8 cellular contexts compared by ENCODE assay signal in genomic region chr12:110282343-110282860, GRCh38. TPM values are rescaled to one million over a fixed set of nuclear protein-coding genes. Genes with fewer than 3 reads are reported as not detected.
DNase-seq lines count a peak whose midpoint lies in the region; ATAC-seq and TF ChIP-seq lines count a peak whose summit lies in the region.

No MANE protein-coding gene starts in this region.

- peaks cover 29% of the 10 kb centered on the region for H3F3A ChIP-seq in PC-9 (ENCODE audit: insufficient read depth, low read depth)

- peaks cover 51% of the 10 kb centered on the region for H4K20me1 ChIP-seq in PC-9 (ENCODE audit: insufficient read depth)

- intact Hi-C loops in PC-9 (cut with micrococcal nuclease; ENCODE audit: unreplicated experiment), result loop anchor here (1.0 kb wide), 1 partner anchor 182 kb away; no protein-coding TSS in a partner anchor

- H3K36me3 ChIP-seq in PC-9 (ENCODE audit: low read depth), result peaks cover 48% of the 10 kb centered on the region

- H3K27ac ChIP-seq in PC-9, result peak overlapping the region; percentile 85

- H3K9me2 ChIP-seq in PC-9 (ENCODE audit: insufficient read depth), result no peaks in the 10 kb centered on the region

- no peaks in the 10 kb centered on the region for H3K9me3 ChIP-seq in PC-9 (ENCODE audit: insufficient read depth, low read depth)

- H3K4me2 ChIP-seq in PC-9, result peak overlapping the region; percentile 98

- CTCF ChIA-PET in PC-9 (lab: Charles Lee), result interaction anchor here (0.7 kb wide), 1 partner anchor 16 kb away, joined by 4 read pairs; no protein-coding TSS in a partner anchor

- no TSS peak for BruUV-seq in PC-9 (replicated peaks; lab: Mats Ljungman, UMichigan)

- H2AFZ ChIP-seq in PC-9, result peak overlapping the region; percentile 81; the same call in 1 of the 2 replicates

- DNase-seq in PC-9 (no peak), epithelial cell of proximal tubule (ENCODE audit: low read depth) (no peak), retinal pigment epithelial cell (ENCODE audit: low read depth) (no peak), NCI-H446 (lab: John Stamatoyannopoulos, UW) (no peak), CD1c-positive myeloid dendritic cell (ENCODE audit: extremely low spot score) (no peak)
- no peak for DNase-seq in activated CD8-positive, alpha-beta memory T cell treated with anti-CD3 and anti-CD28 coated beads, Interleukin-2, amount 50 U/mL, for 4 hours

- no peak for TF ChIP-seq CTCF in PC-9 (conservative IDR thresholded peaks at IDR 0.05)
- no peak for TF ChIP-seq CTCF in epithelial cell of proximal tubule (conservative IDR thresholded peaks at IDR 0.05; ENCODE audit: low read depth, low read length)
- TF ChIP-seq CTCF in retinal pigment epithelial cell (conservative IDR thresholded peaks at IDR 0.05; ENCODE audit: low read depth, low read length), result no peak

- no peaks in the 10 kb centered on the region for H3K27me3 ChIP-seq in PC-9 (ENCODE audit: insufficient read depth, low read depth)

- H3K4me1 ChIP-seq in PC-9 (replicated peaks; ENCODE audit: insufficient read depth), result peaks cover 33% of the 10 kb centered on the region

- ATAC-seq in GM19023 (IDR thresholded peaks at IDR 0.05; ENCODE audit: unreplicated experiment), result peak; percentile 6
- ATAC-seq in HG03354 (IDR thresholded peaks at IDR 0.05; ENCODE audit: poor library complexity, severe bottlenecking, unreplicated experiment), result no peak

- POLR2A ChIA-PET in PC-9 (lab: Charles Lee; ENCODE audit: unreplicated experiment), result interaction anchor here (0.6 to 1.2 kb wide), 3 partner anchors 35 to 244 kb away, joined by 3 to 11 read pairs (median 3); no protein-coding TSS in a partner anchor

- peak overlapping the region; percentile 96 for H3K4me3 ChIP-seq in PC-9
- H3K4me3 ChIP-seq in epithelial cell of proximal tubule (ENCODE audit: low read depth, low read length), result peak overlapping the region; percentile 71
- peak overlapping the region; percentile 68 for H3K4me3 ChIP-seq in retinal pigment epithelial cell (ENCODE audit: low read length)

- H3K79me2 ChIP-seq in PC-9 (ENCODE audit: low read depth), result peaks cover 59% of the 10 kb centered on the region

RNA-seq across cellular contexts. Expression of gene ATP2A2, which starts 1.4 kb away (rescaled TPM):
- 127 and 154 TPM in 2 replicates for total RNA-seq in PC-9 (2021)
- 93.5 and 129 TPM in 2 replicates for total RNA-seq in epithelial cell of proximal tubule
